Comparison of ENCODE assay signal across 1 cellular context in genomic region chr9:136947955-136948510, GRCh38.
TF ChIP-seq lines count a peak whose summit lies in the region.

No MANE protein-coding gene starts in this region.

TF ChIP-seq in SK-N-SH, 30 proteins besides CTCF, POLR2A, EP300 and RAD21 (continued from another document):
- TF ChIP-seq REST (IDR thresholded peaks at IDR 0.05; ENCODE audit: low read depth, low read length) (no peak), GABPA (IDR thresholded peaks at IDR 0.05; ENCODE audit: low read depth) (no peak)
